ENCODE assay signal across 10 cellular contexts in the genomic region with DNA sequence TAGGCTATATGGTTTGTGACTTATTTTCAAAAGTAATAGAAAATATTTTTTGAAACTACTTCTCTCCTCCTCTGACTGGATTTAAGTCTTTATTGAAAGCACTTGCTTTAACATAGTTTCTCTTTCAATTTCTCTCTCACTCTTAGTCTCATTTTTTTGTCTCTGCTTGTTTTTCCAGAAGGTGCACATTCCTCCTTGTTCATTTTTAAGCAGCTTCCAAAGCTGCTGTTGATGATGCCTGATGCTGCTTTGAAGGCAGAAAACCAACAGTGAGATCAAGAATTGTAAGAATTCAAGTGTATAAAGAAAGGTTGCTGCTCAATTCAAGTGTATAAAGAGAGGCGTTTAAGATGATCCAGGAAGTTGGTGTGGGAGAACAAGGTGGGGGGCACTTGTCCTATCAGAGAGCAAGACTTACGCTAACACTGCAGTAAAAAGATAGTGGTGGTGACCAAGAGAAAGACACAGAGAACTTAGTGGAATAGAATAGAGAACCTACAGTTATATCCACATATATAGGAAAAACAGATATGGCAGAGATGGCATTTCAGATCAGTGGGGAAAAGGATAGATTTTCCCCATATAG. TPM values are rescaled to one million over a fixed set of nuclear protein-coding genes. Genes with fewer than 3 reads are reported as not detected.
DNase-seq lines count a peak whose midpoint lies in the region; ATAC-seq and TF ChIP-seq lines count a peak whose summit lies in the region.
"Had no signal": no experiment of that assay in that cellular context is flagged by ENCODE, and none has a peak within 500 bp of the region (broad histone marks: within the 10 kb centered on the region; RNA-seq: fewer than 3 reads in every experiment).

No MANE protein-coding gene starts in this region.

- H3K4me1 ChIP-seq in BLaER1: peaks cover 31% of the 10 kb centered on the region
- H3K4me1 ChIP-seq in fibroblast of lung (ENCODE audit: control insufficient read depth, extremely low read depth, insufficient read depth, low read length): no peaks in the 10 kb centered on the region

- no peak for DNase-seq in fibroblast of lung (ENCODE audit: low read depth in 2 of 2)
- no peak for DNase-seq in NCI-H82 treated with DMSO at 0.1 percent for 48 hours (lab: John Stamatoyannopoulos, UW; ENCODE audit: unreplicated experiment)
- no peak for DNase-seq in HT-29 (ENCODE audit: low spot score)
- DNase-seq in EL: no peak
- DNase-seq in stimulated activated CD4-positive, alpha-beta T cell treated with anti-CD3 and anti-CD28 coated beads, Interleukin-1b, Interleukin-23, amount 100 ng/mL, for 48 hours: no peak
- DNase-seq: NCI-H526 treated with DMSO at 0.1 percent for 48 hours, posterior cingulate gyrus had no signal

- H3K9ac ChIP-seq in BLaER1: peak overlapping the region; percentile 31; the same call in 1 of the 2 replicates
- no peak overlapping the region for H3K9ac ChIP-seq in fibroblast of lung (ENCODE audit: insufficient read depth, low read length)

- no peak overlapping the region for H3K4me3 ChIP-seq in BLaER1
- no peak overlapping the region for H3K4me3 ChIP-seq in fibroblast of lung (replicated peaks in 1 of 4; ENCODE audit: control extremely low read depth in 1 of 4, insufficient read depth in 1 of 4, low read depth in 3 of 4, low read length in 4 of 4)

- H3K4me3 Mint-ChIP-seq in IgD-negative memory B cell: peak overlapping the region; percentile 42 to 93 (median 85)

- H3K9me3 ChIP-seq in BLaER1 (no peaks in the 10 kb centered on the region), fibroblast of lung (ENCODE audit: control insufficient read depth, insufficient read depth, low read depth, low read length) (no peaks in the 10 kb centered on the region)

- H3K36me3 Mint-ChIP-seq in IgD-negative memory B cell: peaks cover 3% of the 10 kb centered on the region

- TF ChIP-seq CTCF in fibroblast of lung (conservative IDR thresholded peaks at IDR 0.05 in 1 of 2, IDR thresholded peaks at IDR 0.05 in 1 of 2; ENCODE audit: low read depth in 1 of 2, low read length in 2 of 2): no peak

- peaks cover 28% of the 10 kb centered on the region for H3K79me2 ChIP-seq in fibroblast of lung (ENCODE audit: control insufficient read depth, insufficient read depth, low read length)

- peaks cover 91% of the 10 kb centered on the region for H4K20me1 ChIP-seq in BLaER1
- H4K20me1 ChIP-seq in fibroblast of lung (ENCODE audit: control insufficient read depth, extremely low read depth, insufficient read depth, low read length): no peaks in the 10 kb centered on the region

- peak; percentile 51 for ATAC-seq in GM18868 (IDR thresholded peaks at IDR 0.05; ENCODE audit: unreplicated experiment)

- H3K27me3 ChIP-seq in BLaER1 (no peaks in the 10 kb centered on the region), fibroblast of lung (ENCODE audit: control insufficient read depth, insufficient read depth, low read length) (no peaks in the 10 kb centered on the region)

- H3K27ac ChIP-seq in BLaER1 (no peak overlapping the region), fibroblast of lung (ENCODE audit: insufficient read depth, low read length) (no peak overlapping the region)

- peaks cover 30 to 43% (median 40%) of the 10 kb centered on the region in 3 donors for H3K4me1 Mint-ChIP-seq in IgD-negative memory B cell

- H3K36me3 ChIP-seq in BLaER1 (peaks cover 52% of the 10 kb centered on the region), fibroblast of lung (ENCODE audit: control insufficient read depth, insufficient read depth, low read length) (no peaks in the 10 kb centered on the region)

- no peaks in the 10 kb centered on the region for H3K9me3 Mint-ChIP-seq in IgD-negative memory B cell

- peak overlapping the region; percentile 55 to 88 (median 88) for H3K27ac Mint-ChIP-seq in IgD-negative memory B cell

- no peaks in the 10 kb centered on the region for H3K27me3 Mint-ChIP-seq in IgD-negative memory B cell

- H3K4me2 ChIP-seq in BLaER1 (peak overlapping the region; percentile 8; the same call in 1 of the 2 replicates), fibroblast of lung (ENCODE audit: extremely low read depth, insufficient read depth, low read length) (peak overlapping the region; percentile 59)

- H2AFZ ChIP-seq in fibroblast of lung (ENCODE audit: low read length): peak overlapping the region; percentile 35

RNA-seq across cellular contexts. Expression of a gene that starts 12.1 kb away (rescaled TPM):
- polyA plus RNA-seq in IgD-negative memory B cell (11.5 TPM), fibroblast of lung (13.5 and 15.0 TPM in 2 replicates)
- total RNA-seq in fibroblast of lung: 20.0 and 27.9 TPM in 2 replicates
- polyA plus RNA-seq in fibroblast of lung (2012): 10.3 and 14.2 TPM in 2 replicates
- 55.2 and 56.2 TPM in 2 replicates for polyA minus RNA-seq in fibroblast of lung (ENCODE audit: low replicate concordance)
- 14.1 and 18.0 TPM in 2 replicates for total RNA-seq in HT-29 (2014; rRNA removed; shearing (Covaris generic))
